Comparison of ENCODE assay signal across 9 cellular contexts in the genomic region with DNA sequence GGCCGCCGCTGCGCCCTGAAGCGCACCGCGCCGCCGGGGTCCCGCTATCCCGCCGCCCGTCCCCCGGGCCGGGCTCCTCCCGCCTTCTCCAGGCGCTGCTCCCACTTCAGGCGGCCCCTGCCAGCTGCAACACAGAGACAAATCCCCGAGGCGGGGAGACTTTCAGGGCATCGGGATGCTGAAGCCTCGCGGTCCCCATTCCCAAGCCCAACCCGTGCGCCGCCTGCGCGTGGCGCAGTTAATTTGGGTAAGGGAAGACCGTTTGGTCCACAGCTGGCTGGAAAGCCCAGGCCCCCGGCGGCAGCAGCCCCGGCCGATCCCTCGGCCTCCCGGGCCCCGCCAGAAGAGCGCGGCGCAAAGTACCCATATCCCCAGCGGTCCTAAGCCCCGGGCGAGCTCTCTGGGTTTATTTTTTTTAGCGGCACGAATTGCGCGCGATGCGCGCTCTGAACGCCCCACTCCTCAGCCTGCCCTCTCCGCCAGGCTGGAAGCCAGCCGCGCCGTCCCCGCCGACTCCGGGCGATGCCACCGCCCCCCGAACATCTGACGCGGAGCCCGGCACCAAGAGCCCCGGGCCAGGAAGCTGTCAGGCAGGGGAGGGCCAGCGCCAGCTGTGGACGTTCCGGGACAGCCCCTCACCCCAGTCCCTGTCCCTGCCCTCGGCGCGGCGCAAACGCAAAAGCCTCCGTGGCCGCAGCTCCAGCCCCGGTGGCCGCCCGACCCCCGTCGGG. TPM values are rescaled to one million over a fixed set of nuclear protein-coding genes. Genes with fewer than 3 reads are reported as not detected.
DNase-seq lines count a peak whose midpoint lies in the region; ATAC-seq and TF ChIP-seq lines count a peak whose summit lies in the region.
"Had no signal": no experiment of that assay in that cellular context is flagged by ENCODE, and none has a peak within 500 bp of the region (broad histone marks: within the 10 kb centered on the region; RNA-seq: fewer than 3 reads in every experiment).

No MANE protein-coding gene starts in this region.

- H3K36me3 ChIP-seq in Peyer's patch (no peaks in the 10 kb centered on the region), thoracic aorta (no peaks in the 10 kb centered on the region)

- no peak for TF ChIP-seq POLR2A in Peyer's patch (IDR thresholded peaks at IDR 0.05)

- TF ChIP-seq CTCF in Peyer's patch (IDR thresholded peaks at IDR 0.05) (no peak), endothelial cell (IDR thresholded peaks at IDR 0.05; ENCODE audit: unreplicated experiment) (no peak), thoracic aorta (IDR thresholded peaks at IDR 0.05) (peak; percentile 17)

- no peaks in the 10 kb centered on the region for H3K9me3 Mint-ChIP-seq in endothelial cell (ENCODE audit: unreplicated experiment)
- H3K9me3 Mint-ChIP-seq in memory B cell = no peaks in the 10 kb centered on the region

- no peak overlapping the region for H3K27ac Mint-ChIP-seq in endothelial cell (ENCODE audit: unreplicated experiment)
- H3K27ac Mint-ChIP-seq in memory B cell = no peak overlapping the region

- peak overlapping the region; percentile 39 to 64 (median 55) for H3K4me3 ChIP-seq in Peyer's patch
- peak overlapping the region; percentile 95 for H3K4me3 ChIP-seq in thoracic aorta
- H3K4me3 ChIP-seq: K562 had no signal

- H3K4me3 Mint-ChIP-seq in endothelial cell (ENCODE audit: unreplicated experiment) (peak overlapping the region; percentile 76), memory B cell (peak overlapping the region; percentile 52)

- H3K4me1 Mint-ChIP-seq in endothelial cell (ENCODE audit: unreplicated experiment) = peaks cover 14% of the 10 kb centered on the region
- H3K4me1 Mint-ChIP-seq in memory B cell = no peaks in the 10 kb centered on the region

- no peaks in the 10 kb centered on the region for H3K27me3 ChIP-seq in Peyer's patch
- H3K27me3 ChIP-seq in thoracic aorta (replicated peaks; ENCODE audit: insufficient read depth) = no peaks in the 10 kb centered on the region

- peak; percentile 65 for DNase-seq in AG08396 (ENCODE audit: low spot score)
- DNase-seq in Peyer's patch = peak in 1 of 3 donors; percentile 51
- peak; percentile 62 for DNase-seq in endothelial cell (ENCODE audit: low spot score)
- DNase-seq in memory B cell (ENCODE audit: low spot score in 2 of 2) = peak in 1 of 2 donors; percentile 14
- DNase-seq in thoracic aorta (ENCODE audit: low spot score) = no peak
- DNase-seq in SHP77 (lab: John Stamatoyannopoulos, UW) = no peak

- H3K9me3 ChIP-seq in Peyer's patch (no peaks in the 10 kb centered on the region), thoracic aorta (no peaks in the 10 kb centered on the region)

- H3K27me3 Mint-ChIP-seq in endothelial cell (ENCODE audit: unreplicated experiment) = peaks cover 8% of the 10 kb centered on the region
- H3K27me3 Mint-ChIP-seq in memory B cell = peaks cover 11% of the 10 kb centered on the region

- H3K4me1 ChIP-seq in Peyer's patch (peaks cover 0 to 8% (median 3%) of the 10 kb centered on the region in 4 donors), thoracic aorta (ENCODE audit: control insufficient read depth in 1 of 2, low read depth in 2 of 2) (peaks cover 20 to 46% of the 10 kb centered on the region in 2 donors)

- ATAC-seq in GM18519 (IDR thresholded peaks at IDR 0.05; ENCODE audit: low FRiP score, unreplicated experiment) = peak; percentile 21
- peak; percentile 53 for ATAC-seq in HG02885 (IDR thresholded peaks at IDR 0.05; ENCODE audit: poor library complexity, unreplicated experiment)
- ATAC-seq in memory B cell (ENCODE audit: low read depth) = no peak
- ATAC-seq in thoracic aorta (ENCODE audit: insufficient number of reproducible peaks, low FRiP score, low read depth) = peak; percentile 4
- ATAC-seq: K562 had no signal

- H3K27ac ChIP-seq in Peyer's patch (peak overlapping the region; percentile 66 to 89 (median 80)), thoracic aorta (peak overlapping the region; percentile 95 to 98)

- no peaks in the 10 kb centered on the region for H3K36me3 Mint-ChIP-seq in endothelial cell (ENCODE audit: low read depth, unreplicated experiment)
- no peaks in the 10 kb centered on the region for H3K36me3 Mint-ChIP-seq in memory B cell

RNA-seq across cellular contexts. Expression of gene FBN1, which starts 0.5 kb away (rescaled TPM):
- 100 to 1,000 TPM in 1 of 4 donors, 10 to 100 TPM in 3; 21.4 to 257 (median 60.9) TPM for total RNA-seq in Peyer's patch
- total RNA-seq in endothelial cell (ENCODE audit: unreplicated experiment) = 54.0 TPM
- total RNA-seq in thoracic aorta = 100 to 1,000 TPM; 258 to 300 TPM

Comparison
In these comparisons a context has a peak if more than half of its experiments do, and no peak if none do; other contexts are left out.
1. DNase-seq: peak in AG08396 (single experiment) and endothelial cell (single experiment); none in thoracic aorta (single experiment) and SHP77 (0 of 2).